7 cellular contexts compared by ENCODE assay signal in genomic region chr5:79526928-79527327, GRCh38.
"Had no signal": no experiment of that assay in that cellular context is flagged by ENCODE, and none has a peak within 500 bp of the region (broad histone marks: within the 10 kb centered on the region; RNA-seq: fewer than 3 reads in every experiment).

No MANE protein-coding gene starts in this region.

- ATAC-seq: GM12878 had no signal

- DNase-seq: GDM1, GF-D8 had no signal

- FAIRE-seq: G401.6, GM12878, GM12891, GM18507, GM19239 had no signal

- H3K4me3 ChIP-seq: GM12878 had no signal
